ENCODE assay signal across 8 cellular contexts in the genomic region with DNA sequence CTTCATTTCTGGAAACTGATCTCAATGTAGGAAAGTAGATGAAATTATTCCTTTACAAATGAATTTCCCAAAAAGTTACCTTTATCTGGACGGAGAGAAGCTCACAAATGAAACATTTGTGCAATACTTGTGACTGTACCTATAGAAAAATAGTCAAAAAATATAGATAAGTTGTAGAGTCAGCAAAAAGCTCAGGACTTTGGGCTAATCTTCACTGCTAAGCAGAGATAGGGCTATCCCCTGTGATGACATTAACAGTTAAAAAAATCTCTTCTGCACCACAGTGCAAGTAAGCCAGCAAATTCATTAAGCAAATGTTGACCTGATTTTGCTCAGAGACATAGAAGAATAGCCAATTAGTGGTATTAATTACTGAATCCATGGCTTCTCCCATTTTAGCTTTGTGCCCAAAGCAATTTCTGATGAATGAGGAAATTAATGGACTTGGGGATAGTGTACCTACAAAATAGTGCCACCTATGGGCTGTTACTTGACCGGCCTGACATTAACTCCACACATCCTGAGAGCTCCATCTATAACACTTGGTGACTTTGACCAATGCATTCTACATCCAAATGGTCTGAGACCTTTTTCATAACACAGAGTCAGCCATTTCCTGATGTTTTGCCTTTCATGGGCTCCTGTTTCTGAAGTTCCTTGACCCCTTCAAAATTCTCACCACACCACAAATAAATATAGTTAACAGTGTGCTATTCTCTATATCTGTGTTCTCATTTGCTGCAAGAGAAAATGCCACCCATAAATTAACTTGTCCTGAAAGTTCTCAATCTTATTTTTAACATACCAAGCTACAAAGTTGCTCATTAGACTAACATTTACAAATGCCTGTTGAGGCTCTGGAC.
DNase-seq lines count a peak whose midpoint lies in the region; ATAC-seq and TF ChIP-seq lines count a peak whose summit lies in the region.

No MANE protein-coding gene starts in this region.

- H3K9me3 ChIP-seq in adrenal gland (replicated peaks in 1 of 3), result no peaks in the 10 kb centered on the region

- WGBS in adrenal gland, 4 donors, result 42 to 57% (median 53%) methylated on average over 2 of the region's 2 CpGs

- DNase-seq in Daoy (ENCODE audit: low read depth) (peak; percentile 26), NAMALWA (ENCODE audit: low spot score) (peak; percentile 57), adrenal gland (peak in 2 of 7 donors; percentile 42 to 61), iris pigment epithelial cell (ENCODE audit: low read depth) (peak; percentile 40)
- DNase-seq in activated T-cell treated with anti-CD3 and anti-CD28 coated beads, Interleukin-2, amount 50 U/mL, for 48 hours, result no peak
- no peak for DNase-seq in activated naive CD4-positive, alpha-beta T cell treated with Interleukin-2 at 50 U/mL for 16 hours

- H3K4me3 ChIP-seq in adrenal gland, result no peak overlapping the region

- no peak for TF ChIP-seq POLR2A in adrenal gland (IDR thresholded peaks at IDR 0.05)

- H3K27me3 ChIP-seq in adrenal gland, result no peaks in the 10 kb centered on the region

- H3K4me1 ChIP-seq in adrenal gland (replicated peaks in 1 of 2), result no peaks in the 10 kb centered on the region

- H3K27ac ChIP-seq in adrenal gland, result no peak overlapping the region

- intact Hi-C loops in adrenal gland (cut with DNase I), result no loop called here

- no peaks in the 10 kb centered on the region for H3K36me3 ChIP-seq in adrenal gland (replicated peaks in 1 of 2)

- peak; percentile 31 to 52 (median 46) for TF ChIP-seq CTCF in adrenal gland (IDR thresholded peaks at IDR 0.05)

- peak; percentile 67 for ATAC-seq in GM21576 (IDR thresholded peaks at IDR 0.05; ENCODE audit: unreplicated experiment)
- ATAC-seq in HG03439 (IDR thresholded peaks at IDR 0.05; ENCODE audit: unreplicated experiment), result no peak

Comparison
In these comparisons a context has a peak if more than half of its experiments do, and no peak if none do; other contexts are left out.
1. DNase-seq: peak in Daoy (single experiment), NAMALWA (single experiment) and iris pigment epithelial cell (single experiment); none in activated T-cell treated with anti-CD3 and anti-CD28 coated beads, Interleukin-2, amount 50 U/mL, for 48 hours (0 of 2) and activated naive CD4-positive, alpha-beta T cell treated with Interleukin-2 at 50 U/mL for 16 hours (single experiment).